27 cellular contexts compared by ENCODE assay signal in genomic region chr12:98549371-98550110, GRCh38.
"Had no signal": no experiment of that assay in that cellular context is flagged by ENCODE, and none has a peak within 500 bp of the region (broad histone marks: within the 10 kb centered on the region; RNA-seq: fewer than 3 reads in every experiment).

No MANE protein-coding gene starts in this region.

- H3K9me3 ChIP-seq: colonic mucosa, esophagus muscularis mucosa, left lung, ovary, psoas muscle, right atrium auricular region, thyroid gland, upper lobe of right lung had no signal

- H2AFZ ChIP-seq: hepatocyte had no signal

- DNase-seq: activated effector memory CD4-positive, alpha-beta T cell treated with Interleukin-2 at 50 U/mL for 16 hours; activated naive CD4-positive, alpha-beta T cell treated with anti-CD3 and anti-CD28 coated beads for 36 hours; activated naive CD8-positive, alpha-beta T cell treated with anti-CD3 and anti-CD28 coated beads, Interleukin-2, amount 10 ng/mL, durations not matched to agents 7 days and 5 days; amniotic stem cell; colonic mucosa; dorsolateral prefrontal cortex; effector memory CD8-positive, alpha-beta T cell; glutamatergic neuron; immature natural killer cell; kidney glomerular epithelial cell; left lung; naive thymus-derived CD8-positive, alpha-beta T cell; ovary; psoas muscle; stimulated activated CD4-positive, alpha-beta T cell treated with anti-CD3 and anti-CD28 coated beads, Interleukin-4, amount 100 ng/mL, for 24 hours; substantia nigra; SW 1271; T-helper 17 cell; thyroid gland; upper lobe of right lung had no signal

- H3K4me3 ChIP-seq: colonic mucosa, dorsolateral prefrontal cortex, esophagus muscularis mucosa, hepatocyte, left lung, lung, ovary, psoas muscle, right atrium auricular region, thyroid gland, upper lobe of right lung had no signal

- H3K4me1 Mint-ChIP-seq: immature natural killer cell, T-helper 17 cell had no signal

- H3K4me3 Mint-ChIP-seq: activated naive CD4-positive, alpha-beta T cell treated with anti-CD3 and anti-CD28 coated beads for 36 hours; activated naive CD8-positive, alpha-beta T cell treated with anti-CD3 and anti-CD28 coated beads, Interleukin-2, amount 10 ng/mL, durations not matched to agents 7 days and 5 days; effector memory CD8-positive, alpha-beta T cell; immature natural killer cell; naive thymus-derived CD8-positive, alpha-beta T cell; stimulated activated naive CD8-positive, alpha-beta T cell treated with anti-CD3 and anti-CD28 coated beads, Interleukin-15, Interleukin-2, amounts not matched to agents 100 ng/mL and 50 ng/mL, for 24 hours; T-helper 17 cell had no signal

- FAIRE-seq: bronchial epithelial cell, frontal cortex had no signal

- H3K4me1 ChIP-seq: colonic mucosa, esophagus muscularis mucosa, left lung, psoas muscle, right atrium auricular region, thyroid gland, upper lobe of right lung had no signal

- H3K36me3 ChIP-seq: ovary, thyroid gland had no signal

- H3K79me2 ChIP-seq: hepatocyte had no signal

- H3K9me3 Mint-ChIP-seq: activated naive CD4-positive, alpha-beta T cell treated with anti-CD3 and anti-CD28 coated beads for 36 hours; activated naive CD8-positive, alpha-beta T cell treated with anti-CD3 and anti-CD28 coated beads, Interleukin-2, amount 10 ng/mL, durations not matched to agents 7 days and 5 days; effector memory CD8-positive, alpha-beta T cell; immature natural killer cell; naive thymus-derived CD8-positive, alpha-beta T cell; stimulated activated naive CD8-positive, alpha-beta T cell treated with anti-CD3 and anti-CD28 coated beads, Interleukin-15, Interleukin-2, amounts not matched to agents 100 ng/mL and 50 ng/mL, for 24 hours had no signal

- H3K27ac ChIP-seq: colonic mucosa, dorsolateral prefrontal cortex, esophagus muscularis mucosa, hepatocyte, left lung, ovary, psoas muscle, right atrium auricular region, thyroid gland, upper lobe of right lung had no signal

- H3K4me2 ChIP-seq: hepatocyte had no signal

- H3K27ac Mint-ChIP-seq: activated naive CD4-positive, alpha-beta T cell treated with anti-CD3 and anti-CD28 coated beads for 36 hours; activated naive CD8-positive, alpha-beta T cell treated with anti-CD3 and anti-CD28 coated beads, Interleukin-2, amount 10 ng/mL, durations not matched to agents 7 days and 5 days; immature natural killer cell; stimulated activated naive CD8-positive, alpha-beta T cell treated with anti-CD3 and anti-CD28 coated beads, Interleukin-15, Interleukin-2, amounts not matched to agents 100 ng/mL and 50 ng/mL, for 24 hours; T-helper 17 cell had no signal

- ATAC-seq: effector memory CD8-positive, alpha-beta T cell; left lung; naive thymus-derived CD8-positive, alpha-beta T cell; psoas muscle; T-helper 17 cell; upper lobe of right lung had no signal

- H3K27me3 ChIP-seq: colonic mucosa, dorsolateral prefrontal cortex, esophagus muscularis mucosa, hepatocyte, left lung, ovary, right atrium auricular region, thyroid gland, upper lobe of right lung had no signal

- H3K27me3 Mint-ChIP-seq: activated naive CD8-positive, alpha-beta T cell treated with anti-CD3 and anti-CD28 coated beads, Interleukin-2, amount 10 ng/mL, durations not matched to agents 7 days and 5 days; effector memory CD8-positive, alpha-beta T cell; naive thymus-derived CD8-positive, alpha-beta T cell; stimulated activated naive CD8-positive, alpha-beta T cell treated with anti-CD3 and anti-CD28 coated beads, Interleukin-15, Interleukin-2, amounts not matched to agents 100 ng/mL and 50 ng/mL, for 24 hours; T-helper 17 cell had no signal
